In the genomic region with DNA sequence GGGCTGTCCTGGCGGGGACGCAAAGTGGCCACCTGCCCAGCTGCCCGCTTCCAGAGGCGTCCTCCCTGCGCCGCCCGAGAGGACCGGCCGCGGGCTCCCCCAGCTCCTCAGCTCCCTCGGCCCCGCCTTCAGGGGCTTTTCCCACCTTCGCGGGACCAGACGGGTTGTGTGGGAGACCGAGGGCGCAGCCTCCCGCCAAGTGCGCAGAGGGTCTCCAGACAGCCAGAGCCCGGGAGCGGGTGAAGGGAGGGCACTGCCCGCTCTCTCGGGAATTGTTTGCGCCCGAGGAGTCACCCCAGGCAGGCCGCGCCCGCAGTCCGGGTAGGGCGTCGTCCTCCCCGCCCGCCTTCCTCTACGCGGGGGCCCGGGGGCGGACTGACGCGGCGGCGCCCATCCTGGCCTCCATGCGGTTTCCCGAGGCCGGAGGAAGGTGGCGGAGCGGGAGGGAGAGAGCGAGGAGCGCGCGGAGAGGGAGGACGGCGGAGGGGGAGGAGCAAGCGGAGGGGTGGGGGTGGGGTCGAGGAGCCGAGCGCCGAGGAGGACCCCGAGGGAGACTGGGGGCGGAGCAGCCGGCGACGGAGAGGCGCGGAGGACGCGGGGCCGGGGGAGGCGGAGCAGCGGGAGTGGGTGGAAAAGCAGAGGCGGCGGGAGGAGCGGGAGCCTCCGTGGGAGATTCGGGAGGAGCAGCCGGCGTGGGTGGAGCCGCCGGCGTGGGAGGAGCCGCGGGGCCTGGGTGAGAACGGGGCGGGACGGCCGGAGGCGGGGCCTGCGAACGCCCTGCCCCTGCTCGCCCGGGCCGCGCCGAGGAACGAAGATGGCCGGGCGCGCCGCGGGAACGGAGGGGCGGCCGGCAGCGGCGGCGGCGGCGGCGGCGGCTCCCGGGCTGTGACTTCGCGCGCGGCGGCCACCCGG, we compare ENCODE assay signal across 8 cellular contexts. TPM values are rescaled to one million over a fixed set of nuclear protein-coding genes. Genes with fewer than 3 reads are reported as not detected.
DNase-seq lines count a peak whose midpoint lies in the region; ATAC-seq and TF ChIP-seq lines count a peak whose summit lies in the region.

No MANE protein-coding gene starts in this region.

- H3K79me1 ChIP-seq in mesendoderm (ENCODE audit: low read length), result no peaks in the 10 kb centered on the region

- no peak overlapping the region for H4K8ac ChIP-seq in mesendoderm (ENCODE audit: low read depth, low read length)

- peak overlapping the region; percentile 77 for H3K9ac ChIP-seq in mesendoderm (ENCODE audit: low read length)

- H3K56ac ChIP-seq in mesendoderm (ENCODE audit: low read length), result peak overlapping the region; percentile 82

- peak overlapping the region; percentile 29 for H3K4me2 ChIP-seq in mesendoderm (ENCODE audit: low read length)

- WGBS in mesendoderm (ENCODE audit: extremely low coverage, insufficient coverage, low lambda C conversion rate), result no CpG with 5 or more reads among the region's 116 CpGs

- peaks cover 5% of the 10 kb centered on the region for H3K27me3 Mint-ChIP-seq in activated CD8-positive, alpha-beta memory T cell treated with anti-CD3 and anti-CD28 coated beads, Interleukin-2, amount 10 ng/mL, durations not matched to agents 7 days and 5 days
- H3K27me3 Mint-ChIP-seq in effector memory CD8-positive, alpha-beta T cell, result no peaks in the 10 kb centered on the region

- H3K9me3 Mint-ChIP-seq in activated CD8-positive, alpha-beta memory T cell treated with anti-CD3 and anti-CD28 coated beads, Interleukin-2, amount 10 ng/mL, durations not matched to agents 7 days and 5 days (ENCODE audit: low read depth), result no peaks in the 10 kb centered on the region
- no peaks in the 10 kb centered on the region for H3K9me3 Mint-ChIP-seq in effector memory CD8-positive, alpha-beta T cell

- ATAC-seq in GM19023 (IDR thresholded peaks at IDR 0.05; ENCODE audit: unreplicated experiment) (peak; percentile 82), HG03196 (IDR thresholded peaks at IDR 0.05; ENCODE audit: unreplicated experiment) (peak; percentile 87)
- ATAC-seq in activated CD8-positive, alpha-beta memory T cell treated with anti-CD3 and anti-CD28 coated beads, Interleukin-2, amount 10 ng/mL, durations not matched to agents 7 days and 5 days, result peak; percentile 94
- ATAC-seq in effector memory CD8-positive, alpha-beta T cell (replicated peaks), result peak; percentile 86

- H3K4me3 ChIP-seq in AG09309 (ENCODE audit: control insufficient read depth, low read depth, low read length) (peak overlapping the region; percentile 63), mesendoderm (ENCODE audit: low read length) (peak overlapping the region; percentile 26)

- no peak overlapping the region for H3K23ac ChIP-seq in mesendoderm (ENCODE audit: low read length)

- H4K5ac ChIP-seq in mesendoderm (ENCODE audit: low read length), result no peak overlapping the region

- H2BK120ac ChIP-seq in mesendoderm (ENCODE audit: low read depth, low read length), result peak overlapping the region; percentile 18

- no peak overlapping the region for H2BK5ac ChIP-seq in mesendoderm (ENCODE audit: low read length)

- peaks cover 12% of the 10 kb centered on the region for H3K79me2 ChIP-seq in mesendoderm (ENCODE audit: control insufficient read depth, insufficient read depth, low read length)

- H3K4me1 ChIP-seq in mesendoderm (ENCODE audit: control insufficient read depth, low read depth, low read length), result no peaks in the 10 kb centered on the region

- H3K18ac ChIP-seq in mesendoderm (ENCODE audit: low read length), result peak overlapping the region; percentile 99

- H3K27me3 ChIP-seq in mesendoderm (ENCODE audit: insufficient read depth, low read length, poor library complexity), result no peaks in the 10 kb centered on the region

- DNase-seq in AG09309 (ENCODE audit: low read depth), result peak; percentile 57
- peak; percentile 73 for DNase-seq in NCI-H774 (lab: John Stamatoyannopoulos, UW)
- DNase-seq in activated CD8-positive, alpha-beta memory T cell treated with anti-CD3 and anti-CD28 coated beads, Interleukin-2, amount 10 ng/mL, durations not matched to agents 7 days and 5 days, result peak; percentile 82
- peak; percentile 67 to 77 (median 75) for DNase-seq in effector memory CD8-positive, alpha-beta T cell
- peak; percentile 87 for DNase-seq in mesendoderm
- DNase-seq in stimulated activated CD8-positive, alpha-beta memory T cell treated with anti-CD3 and anti-CD28 coated beads, Interleukin-12 subunit alpha, Interleukin-12 subunit beta, amount 100 ng/mL, for 1 hour (ENCODE audit: low read depth), result peak; percentile 49

- peak overlapping the region; percentile 70 for H3K4me3 Mint-ChIP-seq in activated CD8-positive, alpha-beta memory T cell treated with anti-CD3 and anti-CD28 coated beads, Interleukin-2, amount 10 ng/mL, durations not matched to agents 7 days and 5 days
- peak overlapping the region; percentile 63 to 69 for H3K4me3 Mint-ChIP-seq in effector memory CD8-positive, alpha-beta T cell

- peak overlapping the region; percentile 93 for H3K4ac ChIP-seq in mesendoderm (ENCODE audit: low read depth, low read length)

- H3K4me1 Mint-ChIP-seq in activated CD8-positive, alpha-beta memory T cell treated with anti-CD3 and anti-CD28 coated beads, Interleukin-2, amount 10 ng/mL, durations not matched to agents 7 days and 5 days, result peaks cover 50% of the 10 kb centered on the region
- peaks cover 16 to 19% of the 10 kb centered on the region in 2 donors for H3K4me1 Mint-ChIP-seq in effector memory CD8-positive, alpha-beta T cell (ENCODE audit: low read depth in 2 of 2)

- no peak overlapping the region for H2BK15ac ChIP-seq in mesendoderm (replicated peaks; ENCODE audit: low read depth)

- no peaks in the 10 kb centered on the region for H3K36me3 ChIP-seq in mesendoderm (ENCODE audit: control insufficient read depth, insufficient read depth, low read length)

- TF ChIP-seq CTCF in AG09309 (IDR thresholded peaks at IDR 0.05; ENCODE audit: control insufficient read depth, insufficient read depth, low read depth, low read length, missing control alignments), result no peak

- no peak overlapping the region for H2AK5ac ChIP-seq in mesendoderm (ENCODE audit: low read length)

- H3K36me3 Mint-ChIP-seq in activated CD8-positive, alpha-beta memory T cell treated with anti-CD3 and anti-CD28 coated beads, Interleukin-2, amount 10 ng/mL, durations not matched to agents 7 days and 5 days, result no peaks in the 10 kb centered on the region
- peaks cover 12% of the 10 kb centered on the region for H3K36me3 Mint-ChIP-seq in effector memory CD8-positive, alpha-beta T cell (ENCODE audit: insufficient read depth)

- peak overlapping the region; percentile 80 for H3K27ac Mint-ChIP-seq in activated CD8-positive, alpha-beta memory T cell treated with anti-CD3 and anti-CD28 coated beads, Interleukin-2, amount 10 ng/mL, durations not matched to agents 7 days and 5 days
- peak overlapping the region in 1 of 2 donors; percentile 31 for H3K27ac Mint-ChIP-seq in effector memory CD8-positive, alpha-beta T cell

- H3K27ac ChIP-seq in mesendoderm (ENCODE audit: low read depth, low read length), result peak overlapping the region; percentile 92

- CTCF ChIA-PET in activated CD8-positive, alpha-beta memory T cell treated with anti-CD3 and anti-CD28 coated beads, Interleukin-2, amount 10 ng/mL, durations not matched to agents 7 days and 5 days (lab: Charles Lee), result interaction anchor here (1.2 kb wide), 1 partner anchor 97 kb away, joined by 5 read pairs; no protein-coding TSS in a partner anchor

RNA-seq across cellular contexts. Expression of a gene that starts 47.6 kb away (rescaled TPM):
- total RNA-seq in activated CD8-positive, alpha-beta memory T cell treated with anti-CD3 and anti-CD28 coated beads, Interleukin-2, amount 10 ng/mL, durations not matched to agents 7 days and 5 days, result not detected
- 0.24 TPM for polyA plus RNA-seq in mesendoderm (2013, experiment 1 of 2)
- 0.22 TPM for polyA plus RNA-seq in mesendoderm (2013, experiment 2 of 2)

Comparison
In these comparisons a context has a peak if more than half of its experiments do, and no peak if none do; other contexts are left out.
1. Peak in every context shown above with its lines: DNase-seq, ATAC-seq, H3K4me3 ChIP-seq and H3K27ac ChIP-seq.